11 cellular contexts compared by ENCODE assay signal in the genomic region with DNA sequence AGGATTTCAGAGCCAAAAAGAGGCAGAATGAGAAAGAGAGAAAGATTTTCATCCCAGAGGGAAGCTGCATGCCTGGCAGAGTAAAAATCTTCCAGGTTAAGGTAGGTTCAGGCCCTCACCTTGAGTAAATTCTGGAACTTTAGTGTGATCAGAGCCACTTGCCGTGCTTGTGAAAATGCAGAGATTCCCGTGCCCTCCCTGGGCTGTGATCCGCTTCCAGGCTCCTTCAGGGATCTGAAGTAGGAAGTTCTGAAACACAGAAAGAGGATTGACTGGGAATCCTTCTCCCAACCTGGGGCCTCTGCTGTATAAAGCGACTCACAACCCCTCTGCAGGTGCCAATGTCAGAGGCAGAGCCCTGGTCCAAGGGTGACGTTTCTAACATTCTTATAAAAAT. TPM values are rescaled to one million over a fixed set of nuclear protein-coding genes. Genes with fewer than 3 reads are reported as not detected.
DNase-seq lines count a peak whose midpoint lies in the region; ATAC-seq and TF ChIP-seq lines count a peak whose summit lies in the region.
"Had no signal": no experiment of that assay in that cellular context is flagged by ENCODE, and none has a peak within 500 bp of the region (broad histone marks: within the 10 kb centered on the region; RNA-seq: fewer than 3 reads in every experiment).

No MANE protein-coding gene starts in this region.

- no peaks in the 10 kb centered on the region for H3K27me3 ChIP-seq in right atrium auricular region
- H3K27me3 ChIP-seq in naive thymus-derived CD4-positive, alpha-beta T cell (ENCODE audit: control insufficient read depth in 2 of 2, insufficient read depth in 2 of 2, low read length in 2 of 2): no peaks in the 10 kb centered on the region

- no peak overlapping the region for H3K4me3 Mint-ChIP-seq in endothelial cell (ENCODE audit: unreplicated experiment)
- no peak overlapping the region for H3K4me3 Mint-ChIP-seq in naive thymus-derived CD4-positive, alpha-beta T cell

- no peak overlapping the region for H3K4me3 ChIP-seq in right atrium auricular region
- no peak overlapping the region for H3K4me3 ChIP-seq in naive thymus-derived CD4-positive, alpha-beta T cell (ENCODE audit: low read length)
- H3K4me3 ChIP-seq: thoracic aorta had no signal

- DNase-seq in right atrium auricular region (ENCODE audit: low spot score) (no peak), Right ventricle myocardium superior (no peak), endothelial cell (ENCODE audit: low spot score) (no peak), dedifferentiated amniotic fluid mesenchymal stem cell (ENCODE audit: extremely low spot score) (no peak), sciatic nerve (ENCODE audit: low spot score) (no peak), ureter (ENCODE audit: low spot score) (no peak), NCI-H748 treated with DMSO at 0.1 percent for 48 hours (lab: John Stamatoyannopoulos, UW) (no peak)
- no peak for DNase-seq in naive thymus-derived CD4-positive, alpha-beta T cell
- DNase-seq: activated CD4-positive, alpha-beta T cell treated with anti-CD3 and anti-CD28 coated beads, Interleukin-2, amount 50 U/mL, for 4 hours; stimulated activated CD4-positive, alpha-beta T cell treated with anti-CD3 and anti-CD28 coated beads, Interleukin-4, amount 100 ng/mL, for 4 hours had no signal

- H3K27me3 Mint-ChIP-seq in endothelial cell (ENCODE audit: unreplicated experiment): peaks cover 7% of the 10 kb centered on the region
- peaks cover 0 to 7% (median 0%) of the 10 kb centered on the region in 5 donors for H3K27me3 Mint-ChIP-seq in naive thymus-derived CD4-positive, alpha-beta T cell

- no peaks in the 10 kb centered on the region for H3K9me3 Mint-ChIP-seq in endothelial cell (ENCODE audit: unreplicated experiment)
- H3K9me3 Mint-ChIP-seq in naive thymus-derived CD4-positive, alpha-beta T cell: no peaks in the 10 kb centered on the region

- ATAC-seq in Right ventricle myocardium superior (ENCODE audit: poor library complexity) (no peak), sciatic nerve (no peak)
- no peak for ATAC-seq in naive thymus-derived CD4-positive, alpha-beta T cell

- peak overlapping the region; percentile 14 to 48 for H3K27ac ChIP-seq in right atrium auricular region
- no peak overlapping the region for H3K27ac ChIP-seq in naive thymus-derived CD4-positive, alpha-beta T cell (ENCODE audit: low read depth, low read length)
- H3K27ac ChIP-seq: thoracic aorta had no signal

- H3K9me3 ChIP-seq in right atrium auricular region: no peaks in the 10 kb centered on the region
- no peaks in the 10 kb centered on the region for H3K9me3 ChIP-seq in naive thymus-derived CD4-positive, alpha-beta T cell (ENCODE audit: control insufficient read depth in 2 of 3, low read length in 3 of 3)
- H3K9me3 ChIP-seq: thoracic aorta had no signal

- H3K36me3 Mint-ChIP-seq in endothelial cell (ENCODE audit: low read depth, unreplicated experiment): no peaks in the 10 kb centered on the region
- no peaks in the 10 kb centered on the region for H3K36me3 Mint-ChIP-seq in naive thymus-derived CD4-positive, alpha-beta T cell

- no peak for TF ChIP-seq CTCF in right atrium auricular region (IDR thresholded peaks at IDR 0.05)
- no peak for TF ChIP-seq CTCF in endothelial cell (IDR thresholded peaks at IDR 0.05; ENCODE audit: unreplicated experiment)

- intact Hi-C loops in Right ventricle myocardium superior (cut with DNase I) (no loop called here), sciatic nerve (cut with DNase I) (no loop called here)
- intact Hi-C loops in naive thymus-derived CD4-positive, alpha-beta T cell (cut with micrococcal nuclease): no loop called here

- H3K36me3 ChIP-seq in right atrium auricular region: no peaks in the 10 kb centered on the region
- H3K36me3 ChIP-seq in naive thymus-derived CD4-positive, alpha-beta T cell (ENCODE audit: control insufficient read depth in 2 of 3, insufficient read depth in 3 of 3, low read length in 3 of 3): no peaks in the 10 kb centered on the region
- H3K36me3 ChIP-seq: thoracic aorta had no signal

- H3K4me1 ChIP-seq in right atrium auricular region: peaks cover 0 to 16% of the 10 kb centered on the region in 2 donors
- H3K4me1 ChIP-seq in naive thymus-derived CD4-positive, alpha-beta T cell (ENCODE audit: control insufficient read depth in 2 of 2, insufficient read depth in 2 of 2, low read length in 2 of 2): peaks cover 12 to 40% of the 10 kb centered on the region in 2 donors

- H3K27ac Mint-ChIP-seq in endothelial cell (ENCODE audit: unreplicated experiment): peak overlapping the region; percentile 68
- H3K27ac Mint-ChIP-seq in naive thymus-derived CD4-positive, alpha-beta T cell: peak overlapping the region in 5 of 9 donors; percentile 19 to 96 (median 83)

- CTCF ChIA-PET in naive thymus-derived CD4-positive, alpha-beta T cell (lab: Charles Lee): interaction anchor here (0.7 to 3.0 kb wide), 8 partner anchors 9 to 42 kb away, joined by 3 to 14 read pairs (median 4); a partner anchor contains a TSS

- H3K4me1 Mint-ChIP-seq in endothelial cell (ENCODE audit: unreplicated experiment): peaks cover 20% of the 10 kb centered on the region
- H3K4me1 Mint-ChIP-seq in naive thymus-derived CD4-positive, alpha-beta T cell: peaks cover 38 to 92% (median 80%) of the 10 kb centered on the region in 7 donors

- POLR2A ChIA-PET in naive thymus-derived CD4-positive, alpha-beta T cell (lab: Charles Lee): interaction anchor here (0.8 to 3.1 kb wide), 12 partner anchors 10 to 30 kb away, joined by 3 to 14 read pairs (median 4); a partner anchor contains a TSS

RNA-seq across cellular contexts. Expression of a gene that starts 26.6 kb away (rescaled TPM):
- total RNA-seq in right atrium auricular region (1 to 10 TPM in 1 of 2 donors, under 1 TPM in 1; 0.67 to 1.7 TPM), Right ventricle myocardium superior (1.2 TPM), endothelial cell (ENCODE audit: unreplicated experiment) (3.6 TPM), sciatic nerve (4.7 TPM), ureter (0.96 TPM)
- total RNA-seq in naive thymus-derived CD4-positive, alpha-beta T cell: 10 to 100 TPM in 4 of 5 experiments, 1 to 10 TPM in 1; 9.1 to 57.8 (median 23.0) TPM
- 10 to 100 TPM; 40.7 to 85.5 TPM for polyA plus RNA-seq in naive thymus-derived CD4-positive, alpha-beta T cell
